In genomic region chr3:143979813-143980212, GRCh38 we compare ENCODE assay signal across 16 cellular contexts. TPM values are rescaled to one million over a fixed set of nuclear protein-coding genes. Genes with fewer than 3 reads are reported as not detected.
DNase-seq lines count a peak whose midpoint lies in the region; ATAC-seq and TF ChIP-seq lines count a peak whose summit lies in the region.
"Had no signal": no experiment of that assay in that cellular context is flagged by ENCODE, and none has a peak within 500 bp of the region (broad histone marks: within the 10 kb centered on the region; RNA-seq: fewer than 3 reads in every experiment).

No MANE protein-coding gene starts in this region.

- H3K9me3 ChIP-seq in GM23248 (ENCODE audit: low read depth) (no peaks in the 10 kb centered on the region), adipocyte (ENCODE audit: control insufficient read depth, low read length) (no peaks in the 10 kb centered on the region), osteoblast (ENCODE audit: low read depth, low read length) (no peaks in the 10 kb centered on the region), left lung (no peaks in the 10 kb centered on the region)
- H3K9me3 ChIP-seq: SK-N-SH had no signal

- DNase-seq in GM23248 (peak; percentile 45), adipocyte (ENCODE audit: low read depth) (peak; percentile 56), dorsolateral prefrontal cortex (no peak), osteoblast (ENCODE audit: insufficient read length, low spot score, missing footprints) (no peak), left lung (no peak), superior temporal gyrus (ENCODE audit: extremely low spot score) (no peak), NCI-H187 (lab: John Stamatoyannopoulos, UW) (no peak)
- no peak for DNase-seq in stimulated activated CD4-positive, alpha-beta T cell treated with anti-CD3 and anti-CD28 coated beads, Interleukin-4, amount 100 ng/mL, for 24 hours
- DNase-seq: AML-193; CD4-positive, alpha-beta T cell; GF-D8; NCI-H1092; NCI-H345; SK-N-SH had no signal

- H3K4me2 ChIP-seq in GM23248 (ENCODE audit: unreplicated experiment) (peak overlapping the region; percentile 37), osteoblast (ENCODE audit: insufficient read depth, low read length) (no peak overlapping the region)
- H3K4me2 ChIP-seq: SK-N-SH had no signal

- H3K4me3 ChIP-seq in GM23248 (no peak overlapping the region; the same call in 1 of the 2 replicates), adipocyte (ENCODE audit: low read length) (no peak overlapping the region), dorsolateral prefrontal cortex (peak overlapping the region in 15 of 59 donors; percentile 1 to 100 (median 31)), osteoblast (ENCODE audit: insufficient read depth, low read length) (no peak overlapping the region), left lung (no peak overlapping the region)
- H3K4me3 ChIP-seq: HAP-1 had no signal

- H3K79me2 ChIP-seq in GM23248 (ENCODE audit: insufficient read depth) (peaks cover 79% of the 10 kb centered on the region), osteoblast (ENCODE audit: insufficient read depth, low read length) (peaks cover 18% of the 10 kb centered on the region)

- no peak overlapping the region for H3K27ac ChIP-seq in GM23248
- peak overlapping the region in 42 of 59 donors; percentile 7 to 100 (median 98) for H3K27ac ChIP-seq in dorsolateral prefrontal cortex
- H3K27ac ChIP-seq in osteoblast (ENCODE audit: low read depth, low read length): peak overlapping the region; percentile 4
- no peak overlapping the region for H3K27ac ChIP-seq in left lung

- in situ Hi-C loops in GM23248 (cut with MboI): no loop called here

- no peak overlapping the region for H3K9ac ChIP-seq in GM23248
- H3K9ac ChIP-seq in adipocyte (ENCODE audit: low read length): no peak overlapping the region
- H3K9ac ChIP-seq: SK-N-SH had no signal

- H3K9me2 ChIP-seq in GM23248 (ENCODE audit: insufficient read depth): no peaks in the 10 kb centered on the region
- H3K9me2 ChIP-seq: SK-N-SH had no signal

- TF ChIP-seq CTCF in dorsolateral prefrontal cortex (IDR thresholded peaks at IDR 0.05 in 54 of 56, conservative IDR thresholded peaks at IDR 0.05 in 2 of 56; ENCODE audit: low read depth in 1 of 56, partially characterized antibody in 56 of 56) (no peak), osteoblast (IDR thresholded peaks at IDR 0.05; ENCODE audit: extremely low read depth, low read depth, low read length) (no peak), left lung (IDR thresholded peaks at IDR 0.05) (no peak)

- no peaks in the 10 kb centered on the region for H3K36me3 ChIP-seq in GM23248 (ENCODE audit: low read depth)
- no peaks in the 10 kb centered on the region for H3K36me3 ChIP-seq in adipocyte (ENCODE audit: control insufficient read depth, insufficient read depth, low read length, severe bottlenecking)
- H3K36me3 ChIP-seq in osteoblast (ENCODE audit: insufficient read depth, low read length): no peaks in the 10 kb centered on the region
- no peaks in the 10 kb centered on the region for H3K36me3 ChIP-seq in left lung

- intact Hi-C loops in dorsolateral prefrontal cortex (cut with DNase I) (loop anchor here (10.0 kb wide), 4 partner anchors 135 to 685 kb away; no protein-coding TSS in a partner anchor), left lung (cut with DNase I) (loop anchor here in 1 of 2 donors (10.0 kb wide), 1 partner anchor 795 kb away; no protein-coding TSS in a partner anchor)

- H3K27me3 ChIP-seq in GM23248 (replicated peaks; ENCODE audit: insufficient read depth) (no peaks in the 10 kb centered on the region), adipocyte (replicated peaks; ENCODE audit: control insufficient read depth, insufficient read depth, low read length) (no peaks in the 10 kb centered on the region), dorsolateral prefrontal cortex (no peaks in the 10 kb centered on the region), osteoblast (ENCODE audit: insufficient read depth, low read length) (no peaks in the 10 kb centered on the region), left lung (no peaks in the 10 kb centered on the region)

- 15 to 28% methylated on average over 2 of the region's 2 CpGs for WGBS in GM23248 (ENCODE audit: low coverage in 1 of 2, low lambda C conversion rate in 2 of 2, missing lambda C conversion rate in 2 of 2), 2 experiments

- ATAC-seq in left lung: no peak
- ATAC-seq: Right ventricle myocardium inferior had no signal

- H4K20me1 ChIP-seq in GM23248 (ENCODE audit: insufficient read depth) (no peaks in the 10 kb centered on the region), osteoblast (ENCODE audit: insufficient read depth, low read length) (no peaks in the 10 kb centered on the region)

- peaks cover 8% of the 10 kb centered on the region; the same call in 1 of the 2 replicates for H3F3A ChIP-seq in GM23248 (ENCODE audit: insufficient read depth)

- H3K4me1 ChIP-seq in GM23248 (ENCODE audit: insufficient read depth) (peaks cover 39% of the 10 kb centered on the region), adipocyte (ENCODE audit: control insufficient read depth, insufficient read depth, low read length) (peaks cover 29% of the 10 kb centered on the region), osteoblast (ENCODE audit: insufficient read depth, low read length) (peaks cover 16% of the 10 kb centered on the region), left lung (peaks cover 24 to 55% of the 10 kb centered on the region in 2 donors)

- H2AFZ ChIP-seq in GM23248: no peak overlapping the region
- no peak overlapping the region for H2AFZ ChIP-seq in osteoblast (ENCODE audit: low read length)

RNA-seq across cellular contexts. Expression of gene DIPK2A, which starts 8.2 kb away (rescaled TPM):
- total RNA-seq in GM23248 (2014; rRNA removed; shearing (Covaris generic)): 17.2 and 17.8 TPM in 2 replicates
- polyA plus RNA-seq in GM23248 (2016; fragmentation: Nextera tagmentation; extraction: Ambion mirVana): 10.5 and 12.3 TPM in 2 replicates
- 10 to 100 TPM; 28.5 to 72.8 (median 43.5) TPM for total RNA-seq in dorsolateral prefrontal cortex
- total RNA-seq in osteoblast: 18.0 and 38.0 TPM in 2 replicates
- total RNA-seq in left lung: 10 to 100 TPM; 27.5 to 29.6 TPM

Comparison
In these comparisons a context has a peak if more than half of its experiments do, and no peak if none do; other contexts are left out.
1. DNase-seq: peak in GM23248 (single experiment) and adipocyte (single experiment); none in dorsolateral prefrontal cortex (0 of 10), osteoblast (single experiment), left lung (0 of 2), superior temporal gyrus (single experiment), stimulated activated CD4-positive, alpha-beta T cell treated with anti-CD3 and anti-CD28 coated beads, Interleukin-4, amount 100 ng/mL, for 24 hours (single experiment) and NCI-H187 (0 of 2).
2. H3K27ac ChIP-seq: peak in dorsolateral prefrontal cortex (42 of 59) and osteoblast (single experiment); none in GM23248 (single experiment) and left lung (0 of 2).